11 cellular contexts compared by ENCODE assay signal in genomic region chr4:27360651-27361347, GRCh38.
A peak's percentile ranks its signal among the peaks of the same experiment; 100 is the strongest.
DNase-seq lines count a peak whose midpoint lies in the region; ATAC-seq, FAIRE-seq and TF ChIP-seq lines count a peak whose summit lies in the region.
"Had no signal": no experiment of that assay in that cellular context is flagged by ENCODE, and none has a peak within 500 bp of the region (broad histone marks: within the 10 kb centered on the region; RNA-seq: fewer than 3 reads in every experiment).

No MANE protein-coding gene starts in this region.

- no peaks in the 10 kb centered on the region for H3K36me3 ChIP-seq in ectodermal cell (ENCODE audit: control insufficient read depth, insufficient read depth, low read length)
- H3K36me3 ChIP-seq in mesodermal cell (ENCODE audit: control insufficient read depth, insufficient read depth, low read length), result no peaks in the 10 kb centered on the region
- no peaks in the 10 kb centered on the region for H3K36me3 ChIP-seq in kidney (ENCODE audit: control insufficient read depth in 1 of 2, insufficient read depth in 2 of 2, low read length in 2 of 2)
- H3K36me3 ChIP-seq: heart right ventricle had no signal

- WGBS in ectodermal cell, 2 experiments, result 43 to 46% methylated on average over 5 to 7 of the region's 7 CpGs
- WGBS in mesodermal cell (ENCODE audit: insufficient coverage in 2 of 2), 2 experiments, result 0 to 55% methylated on average over 1 to 5 of the region's 7 CpGs

- H3K4me3 ChIP-seq in ectodermal cell (ENCODE audit: insufficient read depth, low read depth, low read length) (no peak overlapping the region), mesodermal cell (ENCODE audit: extremely low read depth, insufficient read depth, low read length, poor library complexity, severe bottlenecking) (no peak overlapping the region), kidney (ENCODE audit: low read length in 2 of 2) (no peak overlapping the region)
- H3K4me3 ChIP-seq: heart right ventricle had no signal

- H3K4me1 ChIP-seq in ectodermal cell (ENCODE audit: control insufficient read depth, insufficient read depth, low read length), result peaks cover 30% of the 10 kb centered on the region
- H3K4me1 ChIP-seq in mesodermal cell (ENCODE audit: control insufficient read depth, insufficient read depth, low read length, poor library complexity, severe bottlenecking), result peaks cover 26% of the 10 kb centered on the region
- H3K4me1 ChIP-seq in kidney (ENCODE audit: control insufficient read depth in 1 of 2, insufficient read depth in 1 of 2, low read depth in 1 of 2, low read length in 2 of 2), result no peaks in the 10 kb centered on the region

- H3K27me3 ChIP-seq in ectodermal cell (ENCODE audit: control insufficient read depth, insufficient read depth, low read length, poor library complexity, severe bottlenecking), result no peaks in the 10 kb centered on the region
- H3K27me3 ChIP-seq: heart right ventricle had no signal

- no peak for FAIRE-seq in kidney (lab: Jason Lieb, UNC)

- peak overlapping the region; percentile 81 for H3K27ac ChIP-seq in ectodermal cell (ENCODE audit: insufficient read depth, low read depth, low read length, poor library complexity, severe bottlenecking)
- peak overlapping the region; percentile 77 for H3K27ac ChIP-seq in mesodermal cell (ENCODE audit: low read depth, low read length, severe bottlenecking)
- no peak overlapping the region for H3K27ac ChIP-seq in kidney (ENCODE audit: low read depth in 2 of 2, low read length in 2 of 2)
- H3K27ac ChIP-seq: heart right ventricle had no signal

- TF ChIP-seq CTCF in kidney (IDR thresholded peaks at IDR 0.05; ENCODE audit: borderline replicate concordance, extremely low read depth, insufficient read depth), result no peak

- DNase-seq in AG20443 (ENCODE audit: low spot score) (peak; percentile 9), LoVo (ENCODE audit: low spot score) (peak; percentile 6), kidney (no peak), mesenteric fat pad (ENCODE audit: low spot score) (no peak)
- DNase-seq in activated CD4-positive, CD25-positive, alpha-beta regulatory T cell (lab: John Stamatoyannopoulos, UW), result no peak
- DNase-seq: NCI-H510A, T-cell had no signal

- no peak for ATAC-seq in HG03280 (IDR thresholded peaks at IDR 0.05; ENCODE audit: unreplicated experiment)
- ATAC-seq: T-cell had no signal

- H3K9me3 ChIP-seq in ectodermal cell (ENCODE audit: control insufficient read depth, low read length), result no peaks in the 10 kb centered on the region
- H3K9me3 ChIP-seq in mesodermal cell (ENCODE audit: control insufficient read depth, low read length), result no peaks in the 10 kb centered on the region
- H3K9me3 ChIP-seq in kidney (ENCODE audit: control insufficient read depth in 1 of 2, low read length in 2 of 2), result no peaks in the 10 kb centered on the region
- H3K9me3 ChIP-seq: heart right ventricle had no signal

- intact Hi-C loops in kidney (cut with DNase I), result no loop called here

- H3K9ac ChIP-seq in kidney (ENCODE audit: low read length in 2 of 2), result no peak overlapping the region

Comparison
In these comparisons a context has a peak if more than half of its experiments do, and no peak if none do; other contexts are left out.
1. DNase-seq: peak in AG20443 (single experiment) and LoVo (single experiment); none in kidney (single experiment), activated CD4-positive, CD25-positive, alpha-beta regulatory T cell (0 of 4) and mesenteric fat pad (single experiment).
2. H3K27ac ChIP-seq: peak in ectodermal cell (single experiment) and mesodermal cell (single experiment); none in kidney (0 of 2).